Comparison of ENCODE assay signal across 23 cellular contexts in genomic region chr1:245552331-245552730, GRCh38.
"Had no signal": no experiment of that assay in that cellular context is flagged by ENCODE, and none has a peak within 500 bp of the region (broad histone marks: within the 10 kb centered on the region; RNA-seq: fewer than 3 reads in every experiment).

No MANE protein-coding gene starts in this region.

- H3K27me3 ChIP-seq: dorsolateral prefrontal cortex, esophagus squamous epithelium, gastrocnemius medialis, heart right ventricle, left lung had no signal

- H3K4me3 ChIP-seq: coronary artery, dorsolateral prefrontal cortex, esophagus squamous epithelium, gastrocnemius medialis, heart right ventricle, left lung, lower lobe of right lung, mucosa of descending colon had no signal

- DNase-seq: dermis blood vessel endothelial cell; dorsolateral prefrontal cortex; effector CD4-positive, alpha-beta T cell; effector memory CD4-positive, alpha-beta T cell; erythroblast; esophagus squamous epithelium; foreskin fibroblast; foreskin melanocyte; gastrocnemius medialis; glutamatergic neuron; head of caudate nucleus; heart right ventricle; hippocampal formation; left cardiac atrium; left lung; left ventricle myocardium superior; lower lobe of right lung; mesenchymal stem cell; mucosa of descending colon; naive B cell had no signal

- H3K36me3 Mint-ChIP-seq: naive B cell had no signal

- H3K27ac Mint-ChIP-seq: mesothelial cell of epicardium had no signal

- H3K4me3 Mint-ChIP-seq: mesothelial cell of epicardium, naive B cell had no signal

- H3K36me3 ChIP-seq: esophagus squamous epithelium, gastrocnemius medialis, heart right ventricle, left lung, lower lobe of right lung had no signal

- H3K4me1 Mint-ChIP-seq: naive B cell had no signal

- H3K9me3 ChIP-seq: esophagus squamous epithelium, gastrocnemius medialis, heart right ventricle, left lung, lower lobe of right lung, mucosa of descending colon had no signal

- H3K4me1 ChIP-seq: gastrocnemius medialis, left lung, lower lobe of right lung had no signal

- H3K27ac ChIP-seq: coronary artery, dorsolateral prefrontal cortex, epithelial cell of prostate, esophagus squamous epithelium, gastrocnemius medialis, heart right ventricle, left lung, lower lobe of right lung had no signal
